2 cellular contexts compared by ENCODE assay signal in the genomic region with DNA sequence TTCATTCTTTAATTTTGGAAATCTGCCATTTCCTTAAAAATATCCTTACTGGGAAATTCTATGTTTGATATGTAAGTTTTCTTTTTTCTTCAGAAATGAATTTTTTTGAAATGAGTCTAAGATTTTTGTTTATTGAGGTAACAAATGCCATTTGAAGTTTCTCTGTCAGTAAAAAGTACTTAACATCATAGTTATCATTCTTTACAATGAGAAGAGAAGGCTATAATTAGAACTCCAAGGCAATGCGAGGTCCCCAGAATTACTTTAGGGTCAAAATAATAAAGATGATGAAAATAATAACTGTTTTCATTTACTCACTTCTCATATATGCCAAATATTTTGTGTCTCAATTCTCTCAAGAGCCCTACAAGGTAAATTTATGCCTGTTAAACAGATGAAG.
TF ChIP-seq lines count a peak whose summit lies in the region.

No MANE protein-coding gene starts in this region.

TF ChIP-seq in IMR-90, 13 proteins besides CTCF, POLR2A, EP300 and RAD21:
- TF ChIP-seq FOS (IDR thresholded peaks at IDR 0.05; ENCODE audit: low read depth, low read length) (no peak), SMC3 (IDR thresholded peaks at IDR 0.05; ENCODE audit: low read depth, low read length) (no peak), CEBPB (IDR thresholded peaks at IDR 0.05; ENCODE audit: low read depth, low read length) (no peak)

TF ChIP-seq in K562, 482 proteins besides CTCF, POLR2A, EP300 and RAD21:
- TF ChIP-seq ZC3H8 (IDR thresholded peaks at IDR 0.05) (no peak), ZNF274 (IDR thresholded peaks at IDR 0.05; ENCODE audit: borderline replicate concordance, low read depth, low read length) (0 out of 2 replicates have a peak, but pooled peaks have one; percentile 24)
- TF ChIP-seq, protein P1, sequence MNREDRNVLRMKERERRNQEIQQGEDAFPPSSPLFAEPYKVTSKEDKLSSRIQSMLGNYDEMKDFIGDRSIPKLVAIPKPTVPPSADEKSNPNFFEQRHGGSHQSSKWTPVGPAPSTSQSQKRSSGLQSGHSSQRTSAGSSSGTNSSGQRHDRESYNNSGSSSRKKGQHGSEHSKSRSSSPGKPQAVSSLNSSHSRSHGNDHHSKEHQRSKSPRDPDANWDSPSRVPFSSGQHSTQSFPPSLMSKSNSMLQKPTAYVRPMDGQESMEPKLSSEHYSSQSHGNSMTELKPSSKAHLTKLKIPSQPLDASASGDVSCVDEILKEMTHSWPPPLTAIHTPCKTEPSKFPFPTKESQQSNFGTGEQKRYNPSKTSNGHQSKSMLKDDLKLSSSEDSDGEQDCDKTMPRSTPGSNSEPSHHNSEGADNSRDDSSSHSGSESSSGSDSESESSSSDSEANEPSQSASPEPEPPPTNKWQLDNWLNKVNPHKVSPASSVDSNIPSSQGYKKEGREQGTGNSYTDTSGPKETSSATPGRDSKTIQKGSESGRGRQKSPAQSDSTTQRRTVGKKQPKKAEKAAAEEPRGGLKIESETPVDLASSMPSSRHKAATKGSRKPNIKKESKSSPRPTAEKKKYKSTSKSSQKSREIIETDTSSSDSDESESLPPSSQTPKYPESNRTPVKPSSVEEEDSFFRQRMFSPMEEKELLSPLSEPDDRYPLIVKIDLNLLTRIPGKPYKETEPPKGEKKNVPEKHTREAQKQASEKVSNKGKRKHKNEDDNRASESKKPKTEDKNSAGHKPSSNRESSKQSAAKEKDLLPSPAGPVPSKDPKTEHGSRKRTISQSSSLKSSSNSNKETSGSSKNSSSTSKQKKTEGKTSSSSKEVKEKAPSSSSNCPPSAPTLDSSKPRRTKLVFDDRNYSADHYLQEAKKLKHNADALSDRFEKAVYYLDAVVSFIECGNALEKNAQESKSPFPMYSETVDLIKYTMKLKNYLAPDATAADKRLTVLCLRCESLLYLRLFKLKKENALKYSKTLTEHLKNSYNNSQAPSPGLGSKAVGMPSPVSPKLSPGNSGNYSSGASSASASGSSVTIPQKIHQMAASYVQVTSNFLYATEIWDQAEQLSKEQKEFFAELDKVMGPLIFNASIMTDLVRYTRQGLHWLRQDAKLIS (CRISPR knock-in tag; IDR thresholded peaks at IDR 0.05): no peak
